ENCODE assay signal across 1 cellular context in the genomic region with DNA sequence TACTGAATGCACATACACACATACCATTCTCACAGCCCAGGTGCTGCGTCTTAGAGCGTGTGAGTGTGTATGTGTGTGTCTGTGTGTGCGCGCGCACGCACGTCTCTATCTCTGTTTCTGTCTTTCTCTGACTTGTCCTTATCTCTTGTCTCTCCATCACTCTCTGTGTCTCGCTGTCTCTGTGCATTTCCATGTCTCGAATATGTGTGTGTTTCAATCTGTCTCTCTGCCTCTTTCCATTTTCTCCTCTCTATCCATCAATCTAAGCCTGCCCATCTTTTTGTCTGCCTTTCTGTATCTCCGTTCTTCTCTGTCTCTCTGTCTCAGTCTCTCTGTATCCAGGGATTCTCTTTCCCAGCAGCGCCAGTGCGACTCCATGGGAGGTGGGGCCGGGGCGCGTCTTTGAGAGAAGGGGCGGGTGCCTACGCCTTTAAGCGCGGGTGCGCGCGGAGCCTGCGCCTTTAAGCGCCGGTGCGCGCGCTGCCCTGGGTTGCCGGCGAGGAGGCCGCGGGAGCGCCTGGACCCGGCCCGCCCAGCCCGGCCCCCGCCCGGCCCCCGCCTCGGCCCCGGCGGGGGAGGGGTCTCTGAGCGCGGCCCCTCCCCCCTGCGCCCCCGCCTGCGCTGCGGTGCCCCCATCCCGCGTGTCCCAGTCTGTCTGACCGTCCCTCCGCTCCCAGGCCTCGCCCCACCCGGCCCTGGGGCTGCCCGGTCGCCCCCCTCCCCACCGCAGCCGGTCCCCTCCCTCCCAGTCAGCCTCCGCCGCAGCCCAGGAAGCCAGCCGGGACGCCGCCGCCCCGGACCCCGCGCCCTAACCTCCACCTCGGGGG.
TF ChIP-seq lines count a peak whose summit lies in the region.

A gene with protein sequence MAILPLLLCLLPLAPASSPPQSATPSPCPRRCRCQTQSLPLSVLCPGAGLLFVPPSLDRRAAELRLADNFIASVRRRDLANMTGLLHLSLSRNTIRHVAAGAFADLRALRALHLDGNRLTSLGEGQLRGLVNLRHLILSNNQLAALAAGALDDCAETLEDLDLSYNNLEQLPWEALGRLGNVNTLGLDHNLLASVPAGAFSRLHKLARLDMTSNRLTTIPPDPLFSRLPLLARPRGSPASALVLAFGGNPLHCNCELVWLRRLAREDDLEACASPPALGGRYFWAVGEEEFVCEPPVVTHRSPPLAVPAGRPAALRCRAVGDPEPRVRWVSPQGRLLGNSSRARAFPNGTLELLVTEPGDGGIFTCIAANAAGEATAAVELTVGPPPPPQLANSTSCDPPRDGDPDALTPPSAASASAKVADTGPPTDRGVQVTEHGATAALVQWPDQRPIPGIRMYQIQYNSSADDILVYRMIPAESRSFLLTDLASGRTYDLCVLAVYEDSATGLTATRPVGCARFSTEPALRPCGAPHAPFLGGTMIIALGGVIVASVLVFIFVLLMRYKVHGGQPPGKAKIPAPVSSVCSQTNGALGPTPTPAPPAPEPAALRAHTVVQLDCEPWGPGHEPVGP (plus strand): TSS at position 464 of the 827 bp plus-strand sequence. CDS start 3,052 bp downstream, outside the sequence.

TF ChIP-seq in HepG2, 621 proteins besides CTCF, POLR2A, EP300 and RAD21 (continued from another document and continues in another):
- TF ChIP-seq E2F5 (CRISPR knock-in tag; conservative IDR thresholded peaks at IDR 0.05) (no peak), ARID4A (CRISPR knock-in tag; IDR thresholded peaks at IDR 0.05; ENCODE audit: borderline replicate concordance) (no peak; the same call in 1 of the 2 replicates), ZNF800 (CRISPR knock-in tag; IDR thresholded peaks at IDR 0.05) (no peak), SOX5 (CRISPR knock-in tag; IDR thresholded peaks at IDR 0.05; ENCODE audit: borderline replicate concordance) (no peak), ZNF124 (CRISPR knock-in tag; IDR thresholded peaks at IDR 0.05) (no peak), SIN3B (IDR thresholded peaks at IDR 0.05; ENCODE audit: low read length) (no peak), MYC (CRISPR knock-in tag; IDR thresholded peaks at IDR 0.05; ENCODE audit: borderline replicate concordance) (peak; percentile 25; the same call in 1 of the 2 replicates), ZNF253 (CRISPR knock-in tag; IDR thresholded peaks at IDR 0.05; ENCODE audit: borderline replicate concordance) (no peak), TRIM22 (IDR thresholded peaks at IDR 0.05) (no peak), SKI (IDR thresholded peaks at IDR 0.05; ENCODE audit: partially characterized antibody) (no peak), ZNF501 (CRISPR knock-in tag; IDR thresholded peaks at IDR 0.05) (peak; percentile 44; the same call in 1 of the 2 replicates), ZNF850 (CRISPR knock-in tag; conservative IDR thresholded peaks at IDR 0.05) (no peak), MYPOP (CRISPR knock-in tag; IDR thresholded peaks at IDR 0.05) (0 out of 2 replicates have a peak, but pooled peaks have one; percentile 43), TBP (CRISPR knock-in tag; IDR thresholded peaks at IDR 0.05) (no peak), ZNF782 (CRISPR knock-in tag; IDR thresholded peaks at IDR 0.05; ENCODE audit: borderline replicate concordance) (no peak), NRL (CRISPR knock-in tag; IDR thresholded peaks at IDR 0.05; ENCODE audit: borderline replicate concordance) (0 out of 2 replicates have a peak, but pooled peaks have one; percentile 7), YEATS2 (CRISPR knock-in tag; IDR thresholded peaks at IDR 0.05; ENCODE audit: borderline replicate concordance) (no peak), KDM5A (IDR thresholded peaks at IDR 0.05; ENCODE audit: borderline replicate concordance, low read length) (no peak; the same call in 1 of the 2 replicates), PRDM4 (CRISPR knock-in tag; IDR thresholded peaks at IDR 0.05; ENCODE audit: borderline replicate concordance) (no peak), ZNF138 (CRISPR knock-in tag; IDR thresholded peaks at IDR 0.05; ENCODE audit: low read depth) (no peak), KDM6A (CRISPR knock-in tag; IDR thresholded peaks at IDR 0.05; ENCODE audit: low read depth) (no peak)
- TF ChIP-seq, protein P1, sequence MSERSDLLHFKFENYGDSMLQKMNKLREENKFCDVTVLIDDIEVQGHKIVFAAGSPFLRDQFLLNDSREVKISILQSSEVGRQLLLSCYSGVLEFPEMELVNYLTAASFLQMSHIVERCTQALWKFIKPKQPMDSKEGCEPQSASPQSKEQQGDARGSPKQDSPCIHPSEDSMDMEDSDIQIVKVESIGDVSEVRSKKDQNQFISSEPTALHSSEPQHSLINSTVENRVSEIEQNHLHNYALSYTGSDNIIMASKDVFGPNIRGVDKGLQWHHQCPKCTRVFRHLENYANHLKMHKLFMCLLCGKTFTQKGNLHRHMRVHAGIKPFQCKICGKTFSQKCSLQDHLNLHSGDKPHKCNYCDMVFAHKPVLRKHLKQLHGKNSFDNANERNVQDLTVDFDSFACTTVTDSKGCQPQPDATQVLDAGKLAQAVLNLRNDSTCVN (CRISPR knock-in tag; IDR thresholded peaks at IDR 0.05; ENCODE audit: borderline replicate concordance), result no peak
- TF ChIP-seq, protein P2, sequence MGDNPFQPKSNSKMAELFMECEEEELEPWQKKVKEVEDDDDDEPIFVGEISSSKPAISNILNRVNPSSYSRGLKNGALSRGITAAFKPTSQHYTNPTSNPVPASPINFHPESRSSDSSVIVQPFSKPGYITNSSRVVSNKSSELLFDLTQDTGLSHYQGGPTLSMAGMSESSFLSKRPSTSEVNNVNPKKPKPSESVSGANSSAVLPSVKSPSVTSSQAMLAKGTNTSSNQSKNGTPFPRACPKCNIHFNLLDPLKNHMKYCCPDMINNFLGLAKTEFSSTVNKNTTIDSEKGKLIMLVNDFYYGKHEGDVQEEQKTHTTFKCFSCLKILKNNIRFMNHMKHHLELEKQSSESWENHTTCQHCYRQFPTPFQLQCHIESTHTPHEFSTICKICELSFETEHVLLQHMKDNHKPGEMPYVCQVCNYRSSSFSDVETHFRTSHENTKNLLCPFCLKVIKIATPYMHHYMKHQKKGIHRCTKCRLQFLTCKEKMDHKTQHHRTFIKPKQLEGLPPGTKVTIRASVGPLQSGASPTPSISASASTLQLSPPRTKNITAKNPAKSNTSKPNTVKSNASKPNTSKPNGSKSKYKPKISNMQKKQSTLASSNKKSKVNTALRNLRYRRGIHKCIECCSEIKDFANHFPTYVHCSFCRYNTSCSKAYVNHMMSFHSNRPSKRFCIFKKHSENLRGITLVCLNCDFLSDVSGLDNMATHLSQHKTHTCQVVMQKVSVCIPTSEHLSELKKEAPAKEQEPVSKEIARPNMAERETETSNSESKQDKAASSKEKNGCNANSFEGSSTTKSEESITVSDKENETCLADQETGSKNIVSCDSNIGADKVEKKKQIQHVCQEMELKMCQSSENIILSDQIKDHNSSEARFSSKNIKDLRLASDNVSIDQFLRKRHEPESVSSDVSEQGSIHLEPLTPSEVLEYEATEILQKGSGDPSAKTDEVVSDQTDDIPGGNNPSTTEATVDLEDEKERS (CRISPR knock-in tag; IDR thresholded peaks at IDR 0.05), result no peak
- TF ChIP-seq, protein P3, sequence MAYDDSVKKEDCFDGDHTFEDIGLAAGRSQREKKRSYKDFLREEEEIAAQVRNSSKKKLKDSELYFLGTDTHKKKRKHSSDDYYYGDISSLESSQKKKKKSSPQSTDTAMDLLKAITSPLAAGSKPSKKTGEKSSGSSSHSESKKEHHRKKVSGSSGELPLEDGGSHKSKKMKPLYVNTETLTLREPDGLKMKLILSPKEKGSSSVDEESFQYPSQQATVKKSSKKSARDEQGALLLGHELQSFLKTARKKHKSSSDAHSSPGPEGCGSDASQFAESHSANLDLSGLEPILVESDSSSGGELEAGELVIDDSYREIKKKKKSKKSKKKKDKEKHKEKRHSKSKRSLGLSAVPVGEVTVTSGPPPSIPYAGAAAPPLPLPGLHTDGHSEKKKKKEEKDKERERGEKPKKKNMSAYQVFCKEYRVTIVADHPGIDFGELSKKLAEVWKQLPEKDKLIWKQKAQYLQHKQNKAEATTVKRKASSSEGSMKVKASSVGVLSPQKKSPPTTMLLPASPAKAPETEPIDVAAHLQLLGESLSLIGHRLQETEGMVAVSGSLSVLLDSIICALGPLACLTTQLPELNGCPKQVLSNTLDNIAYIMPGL (CRISPR knock-in tag; IDR thresholded peaks at IDR 0.05; ENCODE audit: borderline replicate concordance in 1 of 2, low read depth in 1 of 2), result 0 out of 4 replicates have a peak, but pooled peaks of 1 of the 2 experiments have one; percentile 44
